ENCODE assay signal across 21 cellular contexts in the genomic region with DNA sequence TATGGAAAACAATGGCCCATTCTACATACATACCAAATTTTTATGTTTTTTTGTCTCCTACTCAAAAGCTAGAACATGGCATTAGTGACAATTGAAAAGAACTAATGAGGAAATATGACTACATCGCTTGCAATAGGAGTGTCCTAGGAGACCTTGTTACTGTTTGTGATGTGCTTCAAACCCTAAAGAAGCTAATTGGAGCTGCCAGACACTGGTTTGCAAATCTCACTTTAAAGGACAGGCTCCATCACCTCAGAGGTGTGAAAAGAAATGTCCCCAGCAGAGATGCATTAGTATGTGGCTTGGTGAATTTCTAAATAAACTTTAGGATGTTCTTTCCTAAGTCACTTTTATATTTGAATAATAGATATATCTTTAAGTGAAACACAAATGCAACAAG.
"Had no signal": no experiment of that assay in that cellular context is flagged by ENCODE, and none has a peak within 500 bp of the region (broad histone marks: within the 10 kb centered on the region; RNA-seq: fewer than 3 reads in every experiment).

No MANE protein-coding gene starts in this region.

- DNase-seq: effector CD4-positive, alpha-beta T cell; endodermal cell; erythroblast; heart right ventricle; hypothalamus; kidney glomerular epithelial cell; mesenchymal stem cell; naive B cell; psoas muscle; retina; stimulated activated CD4-positive, alpha-beta T cell treated with anti-CD3 and anti-CD28 coated beads, Interleukin-2, amount 100 ng/mL, for 48 hours; stimulated activated CD8-positive, alpha-beta memory T cell treated with anti-CD3 and anti-CD28 coated beads, Interleukin-4, amount 100 ng/mL, for 48 hours; stimulated activated naive CD8-positive, alpha-beta T cell treated with anti-CD3 and anti-CD28 coated beads, Interleukin-15, Interleukin-2, amounts not matched to agents 100 U/mL and 50 U/mL, for 24 hours; thyroid gland had no signal

- H3K4me1 ChIP-seq: left lung, suprapubic skin, thyroid gland had no signal

- H3K36me3 ChIP-seq: left lung, neutrophil, suprapubic skin, thyroid gland had no signal

- H3K4me3 ChIP-seq: coronary artery, heart right ventricle, left lung, lung, psoas muscle, smooth muscle cell, suprapubic skin, thyroid gland had no signal

- H3K27ac ChIP-seq: coronary artery, heart right ventricle, left lung, neutrophil, psoas muscle, suprapubic skin, thyroid gland had no signal

- ATAC-seq: left lung; psoas muscle; stimulated activated effector memory CD8-positive, alpha-beta T cell treated with anti-CD3 and anti-CD28 coated beads, Interleukin-12 subunit alpha, Interleukin-12 subunit beta, amount 100 ng/mL, for 72 hours; stimulated activated naive CD8-positive, alpha-beta T cell treated with anti-CD3 and anti-CD28 coated beads, Interleukin-15, Interleukin-2, amounts not matched to agents 100 U/mL and 50 U/mL, for 24 hours had no signal

- H3K9me3 ChIP-seq: heart right ventricle, left lung, neutrophil, psoas muscle, suprapubic skin, thyroid gland had no signal

- H3K27me3 ChIP-seq: heart right ventricle, left lung, neutrophil, suprapubic skin, thyroid gland had no signal
